In the genomic region with DNA sequence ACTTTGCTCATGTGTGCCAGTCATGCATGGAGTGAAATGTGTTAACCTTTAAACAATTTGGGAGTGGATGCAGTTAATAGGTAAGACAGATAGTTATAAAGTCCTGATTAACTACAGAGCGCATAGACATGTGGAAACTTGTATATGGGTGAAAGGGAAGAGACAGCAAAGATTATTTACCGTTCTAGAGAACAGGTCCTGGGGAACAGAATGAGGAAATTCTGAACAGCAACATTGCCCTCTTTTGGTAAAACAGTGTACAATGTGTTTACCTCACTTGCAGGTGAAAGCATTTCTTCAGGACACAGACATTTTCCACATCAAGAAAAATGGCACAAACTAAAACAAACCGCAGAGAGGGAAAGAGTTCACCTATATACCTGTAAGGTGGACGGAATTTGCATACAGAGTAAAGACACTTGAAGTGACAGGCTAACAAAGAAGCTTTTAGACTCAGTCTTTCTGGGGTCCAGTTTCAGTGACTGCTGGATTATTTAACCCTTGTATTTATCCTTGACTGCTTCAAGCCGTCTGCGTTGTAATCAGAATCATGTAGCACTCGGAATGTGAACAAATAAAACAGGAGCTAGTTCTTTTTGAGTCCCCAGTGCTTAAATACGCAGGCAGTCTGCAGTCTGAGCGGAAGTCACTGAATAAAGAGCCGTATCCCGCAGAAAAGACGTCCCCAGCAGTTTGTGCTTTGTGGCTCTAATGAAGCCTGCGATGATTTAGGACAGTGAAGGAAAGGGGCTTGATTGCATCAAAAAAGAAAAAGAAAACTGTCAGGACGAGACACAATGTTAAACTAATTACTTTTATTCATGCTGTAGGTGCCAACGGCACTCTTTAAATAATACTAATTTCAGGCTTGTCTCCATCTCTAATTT, we compare ENCODE assay signal across 8 cellular contexts.
A peak's percentile ranks its signal among the peaks of the same experiment; 100 is the strongest.
DNase-seq lines count a peak whose midpoint lies in the region; ATAC-seq, FAIRE-seq and TF ChIP-seq lines count a peak whose summit lies in the region.

No MANE protein-coding gene starts in this region.

- CTCF ChIA-PET in AG04449 (lab: Yijun Ruan, JAX): interaction anchor here (0.8 to 0.9 kb wide), 2 partner anchors 9 to 10 kb away, joined by 3 read pairs; no protein-coding TSS in a partner anchor

- in situ Hi-C loops in astrocyte of the cerebellum (cut with HindIII; ENCODE audit: low sequenced_read_pairs): loop anchor here (10.0 kb wide), 1 partner anchor 298 kb away; no protein-coding TSS in a partner anchor

- DNase-seq in AG04449 (ENCODE audit: low read depth, low spot score): no peak
- DNase-seq in GM12892 (ENCODE audit: insufficient read length): no peak
- peak; percentile 94 for DNase-seq in NCI-H2171 treated with DMSO at 0.1 percent for 48 hours (lab: John Stamatoyannopoulos, UW)
- peak; percentile 35 for DNase-seq in astrocyte of the cerebellum (ENCODE audit: low read depth)
- no peak for DNase-seq in spleen
- DNase-seq in T1000 (lab: John Stamatoyannopoulos, UW): no peak

- FAIRE-seq in GM12892 (lab: Jason Lieb, UNC): peak; percentile 76

- H3K4me1 ChIP-seq in spleen: peaks cover 0 to 4% (median 0%) of the 10 kb centered on the region in 6 donors

- H3K27me3 ChIP-seq in spleen (replicated peaks in 1 of 7): peaks cover 0 to 19% (median 0%) of the 10 kb centered on the region in 7 donors

- no peaks in the 10 kb centered on the region for H3K36me3 ChIP-seq in spleen

- TF ChIP-seq POLR2A in GM12892 (IDR thresholded peaks at IDR 0.05; ENCODE audit: low read depth, low read length) (no peak), spleen (IDR thresholded peaks at IDR 0.05) (no peak)

- WGBS in spleen, 5 donors: 6 to 11% (median 8%) methylated on average over 15 of the region's 15 CpGs

- intact Hi-C loops in spleen (cut with DNase I; ENCODE audit: low total_unique reads): no loop called here

- peak; percentile 26 for TF ChIP-seq CTCF in AG04449 (IDR thresholded peaks at IDR 0.05; ENCODE audit: insufficient read depth, low read length, missing control alignments)
- peak; percentile 55 for TF ChIP-seq CTCF in astrocyte of the cerebellum (IDR thresholded peaks at IDR 0.05; ENCODE audit: low read depth, low read length, missing control alignments)
- TF ChIP-seq CTCF in spleen (IDR thresholded peaks at IDR 0.05 in 8 of 11, conservative IDR thresholded peaks at IDR 0.05 in 3 of 11): peak in 7 of 11 experiments; percentile 7 to 46 (median 37)

- peak; percentile 45 for ATAC-seq in HG03045 (IDR thresholded peaks at IDR 0.05; ENCODE audit: unreplicated experiment)

- no peak overlapping the region for H3K27ac ChIP-seq in spleen

- POLR2A ChIA-PET in AG04449 (lab: Yijun Ruan, JAX): no interaction called here

- H3K9me3 ChIP-seq in spleen: no peaks in the 10 kb centered on the region

- H3K4me3 ChIP-seq in AG04449 (ENCODE audit: low read depth, low read length) (no peak overlapping the region; the same call in 1 of the 2 replicates), astrocyte of the cerebellum (ENCODE audit: low read depth, low read length) (peak overlapping the region; percentile 34), iPS-11a (ENCODE audit: low read depth, low read length) (peak overlapping the region; percentile 10), spleen (peak overlapping the region in 6 of 8 donors; percentile 3 to 40 (median 14))

Comparison
In these comparisons a context has a peak if more than half of its experiments do, and no peak if none do; other contexts are left out.
1. DNase-seq: peak in NCI-H2171 treated with DMSO at 0.1 percent for 48 hours (single experiment) and astrocyte of the cerebellum (single experiment); none in AG04449 (single experiment), GM12892 (single experiment), spleen (single experiment) and T1000 (single experiment).
2. Peak in every context shown above with its lines, with median percentiles within 50 percentile points of each other: CTCF ChIP-seq.